In the genomic region with DNA sequence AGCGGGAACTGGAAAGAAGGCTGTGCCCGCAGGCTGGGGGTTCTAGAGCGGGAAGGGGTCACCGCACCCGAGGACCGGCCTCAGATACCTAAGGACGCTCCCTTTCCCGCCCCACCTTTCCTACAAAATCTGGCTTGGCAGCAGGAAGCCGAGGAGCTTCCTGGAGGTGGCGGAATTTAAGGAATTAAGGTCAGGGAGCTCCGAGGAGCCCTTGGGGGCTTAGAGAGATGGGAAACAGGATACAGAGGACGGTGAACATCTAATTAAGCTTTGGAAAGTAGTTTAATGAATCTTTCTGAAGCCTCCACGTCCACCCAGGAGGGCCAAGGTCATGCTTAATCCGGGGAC, we compare ENCODE assay signal across 9 cellular contexts. TPM values are rescaled to one million over a fixed set of nuclear protein-coding genes. Genes with fewer than 3 reads are reported as not detected.
DNase-seq lines count a peak whose midpoint lies in the region; ATAC-seq and TF ChIP-seq lines count a peak whose summit lies in the region.
"Had no signal": no experiment of that assay in that cellular context is flagged by ENCODE, and none has a peak within 500 bp of the region (broad histone marks: within the 10 kb centered on the region; RNA-seq: fewer than 3 reads in every experiment).

No MANE protein-coding gene starts in this region.

- H3K4me1 ChIP-seq in sigmoid colon, result peaks cover 0 to 18% (median 15%) of the 10 kb centered on the region in 4 donors

- ATAC-seq in GM19463 (IDR thresholded peaks at IDR 0.05; ENCODE audit: unreplicated experiment), result no peak
- ATAC-seq in HG02759 (IDR thresholded peaks at IDR 0.05; ENCODE audit: unreplicated experiment), result no peak

- H3K27me3 Mint-ChIP-seq in glutamatergic neuron (ENCODE audit: unreplicated experiment), result peaks cover 8% of the 10 kb centered on the region

- no peak overlapping the region for H3K9ac ChIP-seq in SU-DHL-6 (ENCODE audit: low read length)

- peaks cover 5% of the 10 kb centered on the region for H3K9me3 Mint-ChIP-seq in glutamatergic neuron (ENCODE audit: unreplicated experiment)

- no peaks in the 10 kb centered on the region for H3F3A ChIP-seq in SU-DHL-6 (ENCODE audit: insufficient read depth)

- H3K27ac ChIP-seq in SU-DHL-6 (ENCODE audit: low read depth, low read length) (no peak overlapping the region), sigmoid colon (peak overlapping the region in 3 of 4 donors; percentile 53 to 76 (median 61))

- H3K36me3 ChIP-seq in SU-DHL-6 (ENCODE audit: low read length) (no peaks in the 10 kb centered on the region), sigmoid colon (no peaks in the 10 kb centered on the region)

- no peak overlapping the region for H2AFZ ChIP-seq in SU-DHL-6 (ENCODE audit: low read depth, low read length, severe bottlenecking)

- H3K9me2 ChIP-seq in SU-DHL-6 (replicated peaks; ENCODE audit: insufficient read depth, low read length), result no peaks in the 10 kb centered on the region

- H3K79me2 ChIP-seq in SU-DHL-6 (ENCODE audit: insufficient read depth, low read length), result no peaks in the 10 kb centered on the region

- H3K36me3 Mint-ChIP-seq in glutamatergic neuron (ENCODE audit: unreplicated experiment), result no peaks in the 10 kb centered on the region

- peak overlapping the region; percentile 60 for H3K4me3 ChIP-seq in GM12865 (ENCODE audit: low read depth, low read length)
- H3K4me3 ChIP-seq in SU-DHL-6 (ENCODE audit: insufficient read depth, low read length, poor library complexity, severe bottlenecking), result peak overlapping the region; percentile 80
- peak overlapping the region; percentile 39 to 74 (median 56) for H3K4me3 ChIP-seq in sigmoid colon

- H3K27me3 ChIP-seq in SU-DHL-6 (ENCODE audit: low read length), result no peaks in the 10 kb centered on the region
- peaks cover 0 to 6% (median 0%) of the 10 kb centered on the region in 3 donors for H3K27me3 ChIP-seq in sigmoid colon

- TF ChIP-seq EP300 in sigmoid colon (IDR thresholded peaks at IDR 0.05), result no peak

- H3K27ac Mint-ChIP-seq in glutamatergic neuron (ENCODE audit: unreplicated experiment), result no peak overlapping the region

- intact Hi-C loops in sigmoid colon (cut with DNase I), result no loop called here

- peak overlapping the region; percentile 65 for H3K4me3 Mint-ChIP-seq in glutamatergic neuron (ENCODE audit: unreplicated experiment)

- DNase-seq in GM12865 (ENCODE audit: low read depth), result no peak
- no peak for DNase-seq in glutamatergic neuron
- DNase-seq in sigmoid colon, result no peak
- DNase-seq in pons (ENCODE audit: low spot score), result no peak
- no peak for DNase-seq in T-helper 2 cell

- no peak for TF ChIP-seq POLR2A in sigmoid colon (IDR thresholded peaks at IDR 0.05)

- WGBS in sigmoid colon, 2 donors, result 13 to 14% methylated on average over 14 of the region's 14 CpGs

- H4K20me1 ChIP-seq in SU-DHL-6 (ENCODE audit: low read depth, low read length), result no peaks in the 10 kb centered on the region

- TF ChIP-seq CTCF in GM12865 (IDR thresholded peaks at IDR 0.05; ENCODE audit: insufficient read depth, low read depth, low read length, missing control alignments), result no peak
- no peak for TF ChIP-seq CTCF in SU-DHL-6 (IDR thresholded peaks at IDR 0.05; ENCODE audit: insufficient read depth, low read length, poor library complexity, severe bottlenecking)
- TF ChIP-seq CTCF in glutamatergic neuron (IDR thresholded peaks at IDR 0.05; ENCODE audit: partially characterized antibody, unreplicated experiment), result no peak
- no peak for TF ChIP-seq CTCF in sigmoid colon (IDR thresholded peaks at IDR 0.05)

- H3K4me1 Mint-ChIP-seq in glutamatergic neuron (ENCODE audit: low read depth, unreplicated experiment), result no peaks in the 10 kb centered on the region

- peak overlapping the region; percentile 94 for H3K4me2 ChIP-seq in SU-DHL-6 (ENCODE audit: low read depth, low read length, poor library complexity, severe bottlenecking)

- H3K9me3 ChIP-seq in SU-DHL-6 (ENCODE audit: insufficient read depth, low read length) (no peaks in the 10 kb centered on the region), sigmoid colon (no peaks in the 10 kb centered on the region)

RNA-seq across cellular contexts. Expression of a gene that starts 0.5 kb away (rescaled TPM):
- 218 TPM for total RNA-seq in glutamatergic neuron (ENCODE audit: unreplicated experiment)
- 1 to 10 TPM; 1.2 to 9.3 (median 3.4) TPM for total RNA-seq in sigmoid colon
- 1 to 10 TPM in 1 of 3 donors, under 1 TPM in 1, not detected in 1; 0.60 to 1.3 TPM for polyA plus RNA-seq in sigmoid colon
- total RNA-seq: HT1080 had no signal

Comparison
In these comparisons a context has a peak if more than half of its experiments do, and no peak if none do; other contexts are left out.
1. RNA of a gene that starts 0.5 kb away (total RNA-seq): 218 TPM in glutamatergic neuron (single experiment); 1.2 to 9.3 TPM in sigmoid colon; every median in the first group is over 10 times any median in the second.
2. Peak in every context shown above with its lines, with median percentiles within 50 percentile points of each other: H3K4me3 ChIP-seq.